1 cellular context compared by ENCODE assay signal in genomic region chr10:100934084-100934659, GRCh38.
TF ChIP-seq lines count a peak whose summit lies in the region.

No MANE protein-coding gene starts in this region.

TF ChIP-seq in endothelial cell of umbilical vein, 7 proteins besides CTCF, POLR2A, EP300 and RAD21:
- TF ChIP-seq MAX (IDR thresholded peaks at IDR 0.05; ENCODE audit: insufficient read depth, insufficient read length) (no peak), GATA2 (IDR thresholded peaks at IDR 0.05; ENCODE audit: insufficient read depth, insufficient read length, low read depth, low read length) (no peak), EZH2 (IDR thresholded peaks at IDR 0.05; ENCODE audit: borderline replicate concordance, low read depth, low read length, severe bottlenecking) (no peak), POLR2AphosphoS5 (IDR thresholded peaks at IDR 0.05; ENCODE audit: insufficient read depth, low read depth, low read length) (no peak), JUN (IDR thresholded peaks at IDR 0.05; ENCODE audit: borderline replicate concordance, insufficient read depth, insufficient read length, low read depth) (no peak), FOS (IDR thresholded peaks at IDR 0.05; ENCODE audit: borderline replicate concordance, insufficient read depth, low read length) (no peak), MYC (IDR thresholded peaks at IDR 0.05; ENCODE audit: low read depth, low read length) (no peak)
